31 cellular contexts compared by ENCODE assay signal in genomic region chr10:99633832-99634231, GRCh38.
"Had no signal": no experiment of that assay in that cellular context is flagged by ENCODE, and none has a peak within 500 bp of the region (broad histone marks: within the 10 kb centered on the region; RNA-seq: fewer than 3 reads in every experiment).

No MANE protein-coding gene starts in this region.

- H3K4me3 ChIP-seq: adrenal gland, body of pancreas, breast epithelium, cardiac muscle cell had no signal

- H3K27me3 ChIP-seq: adrenal gland, body of pancreas, brain microvascular endothelial cell, breast epithelium, cardiac muscle cell had no signal

- H3K9me3 ChIP-seq: adrenal gland, body of pancreas, breast epithelium had no signal

- DNase-seq: activated B cell treated with CpG ODN at 0.5 μM for 24 hours; activated CD4-positive, alpha-beta memory T cell treated with anti-CD3 and anti-CD28 coated beads for 36 hours; activated CD4-positive, alpha-beta T cell treated with anti-CD3 and anti-CD28 coated beads for 4 hours; activated CD4-positive, alpha-beta T cell treated with anti-CD3 and anti-CD28 coated beads, Interleukin-2, amount 10 ng/mL, durations not matched to agents 24 days and 14 days; activated CD4-positive, alpha-beta T cell treated with anti-CD3 and anti-CD28 coated beads, Interleukin-2, amount 50 U/mL, for 1 hour; activated CD4-positive, alpha-beta T cell treated with anti-CD3 and anti-CD28 coated beads, Interleukin-2, amount 50 U/mL, for 4 hours; activated CD4-positive, CD25-positive, alpha-beta regulatory T cell treated with anti-CD3 and anti-CD28 coated beads, Interleukin-2, amount 50 U/mL, for 72 hours; activated CD8-positive, alpha-beta memory T cell treated with anti-CD3 and anti-CD28 coated beads, Interleukin-2, amount 50 U/mL, for 4 hours; activated CD8-positive, alpha-beta T cell treated with anti-CD3 and anti-CD28 coated beads for 36 hours; activated effector memory CD4-positive, alpha-beta T cell treated with anti-CD3 and anti-CD28 coated beads, Interleukin-2, amount 50 U/mL, for 16 hours; activated gamma-delta T cell treated with Interleukin-2 at 50 U/mL for 16 hours; activated naive CD4-positive, alpha-beta T cell; activated naive CD4-positive, alpha-beta T cell treated with anti-CD3 and anti-CD28 coated beads for 36 hours; activated naive CD4-positive, alpha-beta T cell treated with anti-CD3 and anti-CD28 coated beads, Interleukin-2, amount 50 U/mL, for 16 hours; activated naive CD8-positive, alpha-beta T cell treated with anti-CD3 and anti-CD28 coated beads for 36 hours; activated T-cell treated with anti-CD3 and anti-CD28 coated beads for 4 hours; activated T-cell treated with anti-CD3 and anti-CD28 coated beads, Interleukin-2, amount 50 U/mL, for 1 hour; activated T-cell treated with anti-CD3 and anti-CD28 coated beads, Interleukin-2, amount 50 U/mL, for 4 hours; activated T-cell treated with anti-CD3 and anti-CD28 coated beads, Interleukin-2, amount 50 U/mL, for 72 hours; adrenal gland; amniotic stem cell; aorta; body of pancreas; brain microvascular endothelial cell; caudate nucleus; cerebellar nuclear complex; T-helper 17 cell had no signal

- H3K36me3 ChIP-seq: adrenal gland, brain microvascular endothelial cell, breast epithelium, cardiac muscle cell had no signal

- H3K4me1 ChIP-seq: body of pancreas, breast epithelium had no signal

- ATAC-seq: activated CD8-positive, alpha-beta T cell treated with anti-CD3 and anti-CD28 coated beads for 36 hours; activated naive CD4-positive, alpha-beta T cell treated with anti-CD3 and anti-CD28 coated beads, Interleukin-2, amount 50 U/mL, for 72 hours; activated T-cell treated with anti-CD3 and anti-CD28 coated beads, Interleukin-2, amount 50 U/mL, for 4 hours; activated T-cell treated with anti-CD3 and anti-CD28 coated beads, Interleukin-2, amount 50 U/mL, for 72 hours; activated T-helper 17 cell treated with anti-CD3 and anti-CD28 coated beads, Interleukin-2, amount 50 U/mL, for 72 hours; body of pancreas; T-helper 17 cell had no signal
